Comparison of ENCODE assay signal across 1 cellular context in the genomic region with DNA sequence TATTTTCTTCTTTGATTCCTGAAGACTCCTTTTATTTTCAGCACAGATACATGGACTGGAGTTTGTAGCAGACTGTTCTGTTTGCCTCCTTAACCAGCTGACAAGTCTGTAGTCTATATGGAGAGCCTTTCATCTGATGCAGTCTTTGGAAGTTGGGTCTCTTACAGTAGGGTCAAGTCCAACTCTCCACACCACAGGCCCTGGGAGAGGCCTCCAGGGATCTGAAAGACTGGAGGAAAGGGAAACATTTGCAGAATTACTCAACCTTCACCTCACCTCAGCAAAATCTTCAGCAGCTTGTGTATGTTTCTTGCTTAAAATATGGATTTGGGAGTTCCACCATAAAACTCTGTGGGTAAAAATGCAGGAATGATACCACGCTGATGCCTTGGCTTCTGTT.
TF ChIP-seq lines count a peak whose summit lies in the region.

No MANE protein-coding gene starts in this region.

TF ChIP-seq in GM23338, 12 proteins besides CTCF, POLR2A, EP300 and RAD21 (continued from another document):
- TF ChIP-seq, protein P1, sequence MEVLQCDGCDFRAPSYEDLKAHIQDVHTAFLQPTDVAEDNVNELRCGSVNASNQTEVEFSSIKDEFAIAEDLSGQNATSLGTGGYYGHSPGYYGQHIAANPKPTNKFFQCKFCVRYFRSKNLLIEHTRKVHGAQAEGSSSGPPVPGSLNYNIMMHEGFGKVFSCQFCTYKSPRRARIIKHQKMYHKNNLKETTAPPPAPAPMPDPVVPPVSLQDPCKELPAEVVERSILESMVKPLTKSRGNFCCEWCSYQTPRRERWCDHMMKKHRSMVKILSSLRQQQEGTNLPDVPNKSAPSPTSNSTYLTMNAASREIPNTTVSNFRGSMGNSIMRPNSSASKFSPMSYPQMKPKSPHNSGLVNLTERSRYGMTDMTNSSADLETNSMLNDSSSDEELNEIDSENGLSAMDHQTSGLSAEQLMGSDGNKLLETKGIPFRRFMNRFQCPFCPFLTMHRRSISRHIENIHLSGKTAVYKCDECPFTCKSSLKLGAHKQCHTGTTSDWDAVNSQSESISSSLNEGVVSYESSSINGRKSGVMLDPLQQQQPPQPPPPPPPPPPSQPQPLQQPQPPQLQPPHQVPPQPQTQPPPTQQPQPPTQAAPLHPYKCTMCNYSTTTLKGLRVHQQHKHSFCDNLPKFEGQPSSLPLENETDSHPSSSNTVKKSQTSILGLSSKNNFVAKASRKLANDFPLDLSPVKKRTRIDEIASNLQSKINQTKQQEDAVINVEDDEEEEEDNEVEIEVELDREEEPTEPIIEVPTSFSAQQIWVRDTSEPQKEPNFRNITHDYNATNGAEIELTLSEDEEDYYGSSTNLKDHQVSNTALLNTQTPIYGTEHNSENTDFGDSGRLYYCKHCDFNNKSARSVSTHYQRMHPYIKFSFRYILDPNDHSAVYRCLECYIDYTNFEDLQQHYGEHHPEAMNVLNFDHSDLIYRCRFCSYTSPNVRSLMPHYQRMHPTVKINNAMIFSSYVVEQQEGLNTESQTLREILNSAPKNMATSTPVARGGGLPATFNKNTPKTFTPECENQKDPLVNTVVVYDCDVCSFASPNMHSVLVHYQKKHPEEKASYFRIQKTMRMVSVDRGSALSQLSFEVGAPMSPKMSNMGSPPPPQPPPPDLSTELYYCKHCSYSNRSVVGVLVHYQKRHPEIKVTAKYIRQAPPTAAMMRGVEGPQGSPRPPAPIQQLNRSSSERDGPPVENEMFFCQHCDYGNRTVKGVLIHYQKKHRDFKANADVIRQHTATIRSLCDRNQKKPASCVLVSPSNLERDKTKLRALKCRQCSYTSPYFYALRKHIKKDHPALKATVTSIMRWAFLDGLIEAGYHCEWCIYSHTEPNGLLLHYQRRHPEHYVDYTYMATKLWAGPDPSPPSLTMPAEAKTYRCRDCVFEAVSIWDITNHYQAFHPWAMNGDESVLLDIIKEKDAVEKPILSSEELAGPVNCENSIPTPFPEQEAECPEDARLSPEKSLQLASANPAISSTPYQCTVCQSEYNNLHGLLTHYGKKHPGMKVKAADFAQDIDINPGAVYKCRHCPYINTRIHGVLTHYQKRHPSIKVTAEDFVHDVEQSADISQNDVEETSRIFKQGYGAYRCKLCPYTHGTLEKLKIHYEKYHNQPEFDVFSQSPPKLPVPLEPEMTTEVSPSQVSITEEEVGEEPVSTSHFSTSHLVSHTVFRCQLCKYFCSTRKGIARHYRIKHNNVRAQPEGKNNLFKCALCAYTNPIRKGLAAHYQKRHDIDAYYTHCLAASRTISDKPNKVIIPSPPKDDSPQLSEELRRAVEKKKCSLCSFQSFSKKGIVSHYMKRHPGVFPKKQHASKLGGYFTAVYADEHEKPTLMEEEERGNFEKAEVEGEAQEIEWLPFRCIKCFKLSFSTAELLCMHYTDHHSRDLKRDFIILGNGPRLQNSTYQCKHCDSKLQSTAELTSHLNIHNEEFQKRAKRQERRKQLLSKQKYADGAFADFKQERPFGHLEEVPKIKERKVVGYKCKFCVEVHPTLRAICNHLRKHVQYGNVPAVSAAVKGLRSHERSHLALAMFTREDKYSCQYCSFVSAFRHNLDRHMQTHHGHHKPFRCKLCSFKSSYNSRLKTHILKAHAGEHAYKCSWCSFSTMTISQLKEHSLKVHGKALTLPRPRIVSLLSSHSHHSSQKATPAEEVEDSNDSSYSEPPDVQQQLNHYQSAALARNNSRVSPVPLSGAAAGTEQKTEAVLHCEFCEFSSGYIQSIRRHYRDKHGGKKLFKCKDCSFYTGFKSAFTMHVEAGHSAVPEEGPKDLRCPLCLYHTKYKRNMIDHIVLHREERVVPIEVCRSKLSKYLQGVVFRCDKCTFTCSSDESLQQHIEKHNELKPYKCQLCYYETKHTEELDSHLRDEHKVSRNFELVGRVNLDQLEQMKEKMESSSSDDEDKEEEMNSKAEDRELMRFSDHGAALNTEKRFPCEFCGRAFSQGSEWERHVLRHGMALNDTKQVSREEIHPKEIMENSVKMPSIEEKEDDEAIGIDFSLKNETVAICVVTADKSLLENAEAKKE (CRISPR knock-in tag; IDR thresholded peaks at IDR 0.05) = no peak
- TF ChIP-seq POLR2AphosphoS5 (IDR thresholded peaks at IDR 0.05; ENCODE audit: low read depth) = no peak
- TF ChIP-seq, protein P2, sequence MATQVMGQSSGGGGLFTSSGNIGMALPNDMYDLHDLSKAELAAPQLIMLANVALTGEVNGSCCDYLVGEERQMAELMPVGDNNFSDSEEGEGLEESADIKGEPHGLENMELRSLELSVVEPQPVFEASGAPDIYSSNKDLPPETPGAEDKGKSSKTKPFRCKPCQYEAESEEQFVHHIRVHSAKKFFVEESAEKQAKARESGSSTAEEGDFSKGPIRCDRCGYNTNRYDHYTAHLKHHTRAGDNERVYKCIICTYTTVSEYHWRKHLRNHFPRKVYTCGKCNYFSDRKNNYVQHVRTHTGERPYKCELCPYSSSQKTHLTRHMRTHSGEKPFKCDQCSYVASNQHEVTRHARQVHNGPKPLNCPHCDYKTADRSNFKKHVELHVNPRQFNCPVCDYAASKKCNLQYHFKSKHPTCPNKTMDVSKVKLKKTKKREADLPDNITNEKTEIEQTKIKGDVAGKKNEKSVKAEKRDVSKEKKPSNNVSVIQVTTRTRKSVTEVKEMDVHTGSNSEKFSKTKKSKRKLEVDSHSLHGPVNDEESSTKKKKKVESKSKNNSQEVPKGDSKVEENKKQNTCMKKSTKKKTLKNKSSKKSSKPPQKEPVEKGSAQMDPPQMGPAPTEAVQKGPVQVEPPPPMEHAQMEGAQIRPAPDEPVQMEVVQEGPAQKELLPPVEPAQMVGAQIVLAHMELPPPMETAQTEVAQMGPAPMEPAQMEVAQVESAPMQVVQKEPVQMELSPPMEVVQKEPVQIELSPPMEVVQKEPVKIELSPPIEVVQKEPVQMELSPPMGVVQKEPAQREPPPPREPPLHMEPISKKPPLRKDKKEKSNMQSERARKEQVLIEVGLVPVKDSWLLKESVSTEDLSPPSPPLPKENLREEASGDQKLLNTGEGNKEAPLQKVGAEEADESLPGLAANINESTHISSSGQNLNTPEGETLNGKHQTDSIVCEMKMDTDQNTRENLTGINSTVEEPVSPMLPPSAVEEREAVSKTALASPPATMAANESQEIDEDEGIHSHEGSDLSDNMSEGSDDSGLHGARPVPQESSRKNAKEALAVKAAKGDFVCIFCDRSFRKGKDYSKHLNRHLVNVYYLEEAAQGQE (IDR thresholded peaks at IDR 0.05; ENCODE audit: unreplicated experiment) = no peak
- TF ChIP-seq ZNF114 (CRISPR knock-in tag; IDR thresholded peaks at IDR 0.05) = no peak
